In the genomic region with DNA sequence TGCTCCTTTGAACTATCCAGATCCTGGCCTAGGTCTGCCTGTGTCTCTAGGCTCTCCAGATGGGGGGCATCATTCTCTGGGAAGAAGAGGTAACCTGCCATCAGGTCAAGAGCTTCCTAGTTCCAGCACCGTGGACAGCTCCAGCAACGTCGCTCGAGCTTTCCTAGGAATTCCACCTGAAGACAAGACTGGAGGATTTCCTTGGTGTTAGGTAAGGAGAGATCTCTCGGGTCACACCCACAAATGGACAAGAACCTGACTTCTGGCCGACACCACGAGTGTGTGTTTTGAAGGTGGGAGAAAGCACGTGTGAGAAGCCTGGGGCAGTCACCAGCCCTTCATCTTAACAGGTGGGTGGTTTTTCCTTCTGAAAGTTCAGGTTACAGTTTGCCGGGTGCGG, we compare ENCODE assay signal across 15 cellular contexts. TPM values are rescaled to one million over a fixed set of nuclear protein-coding genes. Genes with fewer than 3 reads are reported as not detected.
DNase-seq lines count a peak whose midpoint lies in the region; FAIRE-seq and TF ChIP-seq lines count a peak whose summit lies in the region.
"Had no signal": no experiment of that assay in that cellular context is flagged by ENCODE, and none has a peak within 500 bp of the region (broad histone marks: within the 10 kb centered on the region; RNA-seq: fewer than 3 reads in every experiment).

No MANE protein-coding gene starts in this region.

- H3K36me3 ChIP-seq in colonic mucosa, result no peaks in the 10 kb centered on the region
- H3K36me3 ChIP-seq: BLaER1 had no signal

- peak; percentile 31 for DNase-seq in AG08396 (ENCODE audit: low spot score)
- DNase-seq in HTR-8/SVneo (ENCODE audit: insufficient read length, low spot score), result peak; percentile 21
- DNase-seq in astrocyte of the hippocampus (ENCODE audit: low read depth, low spot score), result peak; percentile 56
- peak; percentile 33 for DNase-seq in iris pigment epithelial cell (ENCODE audit: low read depth)
- DNase-seq in C1 segment of cervical spinal cord (lab: John Stamatoyannopoulos, UW), result no peak
- DNase-seq in NCI-H128 (lab: John Stamatoyannopoulos, UW; ENCODE audit: unreplicated experiment), result no peak
- DNase-seq in hepatic stellate cell (ENCODE audit: low spot score), result no peak
- DNase-seq in colonic mucosa, result no peak
- DNase-seq: activated T-cell treated with anti-CD3 and anti-CD28 coated beads, Interleukin-2, amount 50 U/mL, for 1 hour; hypothalamus; MV-4-11; naive thymus-derived CD8-positive, alpha-beta T cell; T1000 had no signal

- no peak overlapping the region for H3K27ac ChIP-seq in colonic mucosa
- H3K27ac ChIP-seq: BLaER1 had no signal

- no peaks in the 10 kb centered on the region for H3K4me1 ChIP-seq in colonic mucosa

- H3K9ac ChIP-seq in colonic mucosa (ENCODE audit: low read depth in 2 of 2, low read length in 2 of 2), result no peak overlapping the region
- H3K9ac ChIP-seq: BLaER1 had no signal

- no peak for TF ChIP-seq CTCF in colonic mucosa (IDR thresholded peaks at IDR 0.05)

- FAIRE-seq in HTR-8/SVneo (lab: Jason Lieb, UNC), result no peak

- intact Hi-C loops in colonic mucosa (cut with DNase I), result no loop called here

- no peaks in the 10 kb centered on the region for H3K9me3 ChIP-seq in colonic mucosa
- H3K9me3 ChIP-seq: BLaER1 had no signal

- H3K4me3 ChIP-seq in colonic mucosa, result no peak overlapping the region
- H3K4me3 ChIP-seq: BLaER1 had no signal

- H3K27me3 ChIP-seq in colonic mucosa, result no peaks in the 10 kb centered on the region
- H3K27me3 ChIP-seq: BLaER1 had no signal

RNA-seq across cellular contexts. Expression of gene PRG3, which starts 1.2 kb away (rescaled TPM):
- not detected for total RNA-seq in colonic mucosa
- total RNA-seq: chondrocyte; naive thymus-derived CD8-positive, alpha-beta T cell had no signal

RNA-seq across cellular contexts. Expression of gene PRG2, which starts 10.7 kb away (rescaled TPM):
- not detected for total RNA-seq in colonic mucosa
- total RNA-seq: chondrocyte; naive thymus-derived CD8-positive, alpha-beta T cell had no signal

RNA-seq across cellular contexts. Expression of gene P2RX3, which starts 41.6 kb away (rescaled TPM):
- not detected for total RNA-seq in colonic mucosa
- total RNA-seq: chondrocyte; naive thymus-derived CD8-positive, alpha-beta T cell had no signal

RNA-seq across cellular contexts. Expression of gene SSRP1, which starts 44.0 kb away (rescaled TPM):
- total RNA-seq in colonic mucosa, result 100 to 1,000 TPM in 1 of 2 donors, 10 to 100 TPM in 1; 72.7 to 162 TPM

RNA-seq across cellular contexts. Expression of gene SLC43A3, which starts 47.2 kb away (rescaled TPM):
- total RNA-seq in colonic mucosa, result 10 to 100 TPM; 10.6 to 21.4 TPM

Comparison
In these comparisons a context has a peak if more than half of its experiments do, and no peak if none do; other contexts are left out.
1. DNase-seq: peak in AG08396 (single experiment), HTR-8/SVneo (single experiment), astrocyte of the hippocampus (single experiment) and iris pigment epithelial cell (single experiment); none in C1 segment of cervical spinal cord (0 of 14), NCI-H128 (single experiment), hepatic stellate cell (single experiment) and colonic mucosa (single experiment).